1 cellular context compared by ENCODE assay signal in the genomic region with DNA sequence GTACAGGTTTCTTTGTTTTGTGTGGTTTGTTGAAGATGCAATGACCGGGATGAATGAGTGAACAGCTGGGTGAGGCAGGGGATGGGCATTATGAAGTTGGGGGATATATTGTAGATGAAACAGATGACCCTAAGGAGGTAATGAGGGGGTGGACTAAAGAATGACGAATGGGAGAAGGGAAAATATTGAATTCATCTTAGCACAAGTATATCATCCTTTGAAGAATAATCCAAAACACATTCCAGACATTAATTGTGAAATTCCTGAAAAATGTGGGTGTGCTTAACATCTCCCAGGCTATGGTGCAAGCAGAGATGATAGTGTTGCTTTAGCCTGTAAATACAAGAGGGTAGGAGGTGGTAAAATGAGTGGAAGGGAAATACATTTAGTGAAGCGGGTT.
TF ChIP-seq lines count a peak whose summit lies in the region.

No MANE protein-coding gene starts in this region.

TF ChIP-seq in SK-N-SH treated with all-trans-retinoic acid at 6 μM for 48 hours, 23 proteins besides CTCF, POLR2A, EP300 and RAD21 (continued from another document):
- TF ChIP-seq, protein P1, sequence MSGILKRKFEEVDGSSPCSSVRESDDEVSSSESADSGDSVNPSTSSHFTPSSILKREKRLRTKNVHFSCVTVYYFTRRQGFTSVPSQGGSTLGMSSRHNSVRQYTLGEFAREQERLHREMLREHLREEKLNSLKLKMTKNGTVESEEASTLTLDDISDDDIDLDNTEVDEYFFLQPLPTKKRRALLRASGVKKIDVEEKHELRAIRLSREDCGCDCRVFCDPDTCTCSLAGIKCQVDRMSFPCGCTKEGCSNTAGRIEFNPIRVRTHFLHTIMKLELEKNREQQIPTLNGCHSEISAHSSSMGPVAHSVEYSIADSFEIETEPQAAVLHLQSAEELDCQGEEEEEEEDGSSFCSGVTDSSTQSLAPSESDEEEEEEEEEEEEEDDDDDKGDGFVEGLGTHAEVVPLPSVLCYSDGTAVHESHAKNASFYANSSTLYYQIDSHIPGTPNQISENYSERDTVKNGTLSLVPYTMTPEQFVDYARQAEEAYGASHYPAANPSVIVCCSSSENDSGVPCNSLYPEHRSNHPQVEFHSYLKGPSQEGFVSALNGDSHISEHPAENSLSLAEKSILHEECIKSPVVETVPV (CRISPR knock-in tag; IDR thresholded peaks at IDR 0.05): no peak
- TF ChIP-seq OSR1 (CRISPR knock-in tag; IDR thresholded peaks at IDR 0.05): no peak
- no peak for TF ChIP-seq ZFP30 (CRISPR knock-in tag; IDR thresholded peaks at IDR 0.05)
- TF ChIP-seq, protein P2, sequence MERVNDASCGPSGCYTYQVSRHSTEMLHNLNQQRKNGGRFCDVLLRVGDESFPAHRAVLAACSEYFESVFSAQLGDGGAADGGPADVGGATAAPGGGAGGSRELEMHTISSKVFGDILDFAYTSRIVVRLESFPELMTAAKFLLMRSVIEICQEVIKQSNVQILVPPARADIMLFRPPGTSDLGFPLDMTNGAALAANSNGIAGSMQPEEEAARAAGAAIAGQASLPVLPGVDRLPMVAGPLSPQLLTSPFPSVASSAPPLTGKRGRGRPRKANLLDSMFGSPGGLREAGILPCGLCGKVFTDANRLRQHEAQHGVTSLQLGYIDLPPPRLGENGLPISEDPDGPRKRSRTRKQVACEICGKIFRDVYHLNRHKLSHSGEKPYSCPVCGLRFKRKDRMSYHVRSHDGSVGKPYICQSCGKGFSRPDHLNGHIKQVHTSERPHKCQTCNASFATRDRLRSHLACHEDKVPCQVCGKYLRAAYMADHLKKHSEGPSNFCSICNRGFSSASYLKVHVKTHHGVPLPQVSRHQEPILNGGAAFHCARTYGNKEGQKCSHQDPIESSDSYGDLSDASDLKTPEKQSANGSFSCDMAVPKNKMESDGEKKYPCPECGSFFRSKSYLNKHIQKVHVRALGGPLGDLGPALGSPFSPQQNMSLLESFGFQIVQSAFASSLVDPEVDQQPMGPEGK (CRISPR knock-in tag; IDR thresholded peaks at IDR 0.05; ENCODE audit: borderline replicate concordance): no peak
- no peak for TF ChIP-seq ZNF565 (CRISPR knock-in tag; conservative IDR thresholded peaks at IDR 0.05; ENCODE audit: low read depth)
- no peak for TF ChIP-seq ZNF70 (CRISPR knock-in tag; IDR thresholded peaks at IDR 0.05)
- no peak for TF ChIP-seq ZNF8 (CRISPR knock-in tag; IDR thresholded peaks at IDR 0.05)
- TF ChIP-seq SNAI2 (CRISPR knock-in tag; IDR thresholded peaks at IDR 0.05): no peak
- no peak for TF ChIP-seq ZFP3 (CRISPR knock-in tag; IDR thresholded peaks at IDR 0.05)
- TF ChIP-seq BACH2 (CRISPR knock-in tag; IDR thresholded peaks at IDR 0.05; ENCODE audit: borderline replicate concordance): no peak
- TF ChIP-seq, protein P3, sequence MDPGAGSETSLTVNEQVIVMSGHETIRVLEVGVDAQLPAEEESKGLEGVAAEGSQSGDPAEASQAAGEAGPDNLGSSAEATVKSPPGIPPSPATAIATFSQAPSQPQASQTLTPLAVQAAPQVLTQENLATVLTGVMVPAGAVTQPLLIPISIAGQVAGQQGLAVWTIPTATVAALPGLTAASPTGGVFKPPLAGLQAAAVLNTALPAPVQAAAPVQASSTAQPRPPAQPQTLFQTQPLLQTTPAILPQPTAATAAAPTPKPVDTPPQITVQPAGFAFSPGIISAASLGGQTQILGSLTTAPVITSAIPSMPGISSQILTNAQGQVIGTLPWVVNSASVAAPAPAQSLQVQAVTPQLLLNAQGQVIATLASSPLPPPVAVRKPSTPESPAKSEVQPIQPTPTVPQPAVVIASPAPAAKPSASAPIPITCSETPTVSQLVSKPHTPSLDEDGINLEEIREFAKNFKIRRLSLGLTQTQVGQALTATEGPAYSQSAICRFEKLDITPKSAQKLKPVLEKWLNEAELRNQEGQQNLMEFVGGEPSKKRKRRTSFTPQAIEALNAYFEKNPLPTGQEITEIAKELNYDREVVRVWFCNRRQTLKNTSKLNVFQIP (CRISPR knock-in tag; IDR thresholded peaks at IDR 0.05; ENCODE audit: borderline replicate concordance, low read depth): no peak
- no peak for TF ChIP-seq TOX (CRISPR knock-in tag; IDR thresholded peaks at IDR 0.05; ENCODE audit: borderline replicate concordance)
